Comparison of ENCODE assay signal across 12 cellular contexts in genomic region chr2:221549143-221549542, GRCh38. TPM values are rescaled to one million over a fixed set of nuclear protein-coding genes. Genes with fewer than 3 reads are reported as not detected.
DNase-seq lines count a peak whose midpoint lies in the region; ATAC-seq and TF ChIP-seq lines count a peak whose summit lies in the region.
"Had no signal": no experiment of that assay in that cellular context is flagged by ENCODE, and none has a peak within 500 bp of the region (broad histone marks: within the 10 kb centered on the region; RNA-seq: fewer than 3 reads in every experiment).

No MANE protein-coding gene starts in this region.

- no peak overlapping the region for H3K9ac ChIP-seq in MM.1S (ENCODE audit: low read length)

- no peaks in the 10 kb centered on the region for H4K20me1 ChIP-seq in MM.1S (ENCODE audit: insufficient read depth, low read length)

- no peaks in the 10 kb centered on the region for H3K79me2 ChIP-seq in MM.1S (ENCODE audit: low read length)

- no peak for TF ChIP-seq CTCF in MM.1S (IDR thresholded peaks at IDR 0.05; ENCODE audit: low read length)
- no peak for TF ChIP-seq CTCF in Peyer's patch (IDR thresholded peaks at IDR 0.05)

- H3F3A ChIP-seq in MM.1S (ENCODE audit: insufficient read depth, low read length) = no peaks in the 10 kb centered on the region

- no peak overlapping the region for H3K27ac ChIP-seq in MM.1S (ENCODE audit: low read length)
- no peak overlapping the region for H3K27ac ChIP-seq in Peyer's patch

- no peak overlapping the region for H2AFZ ChIP-seq in MM.1S (ENCODE audit: low read length)

- H3K36me3 ChIP-seq in MM.1S (replicated peaks; ENCODE audit: insufficient read depth, low read length) (no peaks in the 10 kb centered on the region), Peyer's patch (no peaks in the 10 kb centered on the region)

- H3K4me1 ChIP-seq in MM.1S (ENCODE audit: low read length) (peaks cover 3% of the 10 kb centered on the region; the same call in 1 of the 2 replicates), Peyer's patch (no peaks in the 10 kb centered on the region)

- no peaks in the 10 kb centered on the region for H3K9me2 ChIP-seq in MM.1S (replicated peaks; ENCODE audit: insufficient read depth, low read length)

- H3K9me3 ChIP-seq in MM.1S (replicated peaks; ENCODE audit: insufficient read depth, low read length) = no peaks in the 10 kb centered on the region
- no peaks in the 10 kb centered on the region for H3K9me3 ChIP-seq in Peyer's patch

- H3K27me3 ChIP-seq in MM.1S (replicated peaks; ENCODE audit: insufficient read depth, low read length) = peaks cover 29% of the 10 kb centered on the region
- no peaks in the 10 kb centered on the region for H3K27me3 ChIP-seq in Peyer's patch

- no peak for TF ChIP-seq POLR2A in Peyer's patch (IDR thresholded peaks at IDR 0.05)

- H3K4me2 ChIP-seq in MM.1S (ENCODE audit: low read depth, low read length) = no peak overlapping the region

- H3K4me3 ChIP-seq in MM.1S (ENCODE audit: low read length) (no peak overlapping the region), Peyer's patch (no peak overlapping the region)

- ATAC-seq in GM19372 (IDR thresholded peaks at IDR 0.05; ENCODE audit: low read depth, unreplicated experiment) = peak; percentile 77
- peak; percentile 86 for ATAC-seq in HG02870 (IDR thresholded peaks at IDR 0.05; ENCODE audit: unreplicated experiment)

- DNase-seq in AG08396 (ENCODE audit: low spot score) = peak; percentile 27
- peak; percentile 80 for DNase-seq in MM.1S
- DNase-seq in activated gamma-delta T cell (lab: John Stamatoyannopoulos, UW) = no peak
- no peak for DNase-seq in NCI-H1930 (lab: John Stamatoyannopoulos, UW)
- DNase-seq in Peyer's patch = no peak
- no peak for DNase-seq in NCI-H748 (lab: John Stamatoyannopoulos, UW; ENCODE audit: unreplicated experiment)
- DNase-seq: activated naive CD4-positive, alpha-beta T cell; HFFc6; NCI-H1092 treated with DMSO at 0.1 percent for 48 hours; stimulated activated naive CD4-positive, alpha-beta T cell treated with Interleukin-2 at 50 U/mL for 16 hours had no signal

RNA-seq across cellular contexts. Expression of gene EPHA4, which starts 23.0 kb away (rescaled TPM):
- total RNA-seq in Peyer's patch = 10 to 100 TPM in 3 of 4 donors, 1 to 10 TPM in 1; 3.5 to 16.5 (median 12.4) TPM

Comparison
In these comparisons a context has a peak if more than half of its experiments do, and no peak if none do; other contexts are left out.
1. DNase-seq: peak in AG08396 (single experiment) and MM.1S (single experiment); none in activated gamma-delta T cell (single experiment), NCI-H1930 (0 of 2), Peyer's patch (0 of 3) and NCI-H748 (single experiment).